8 cellular contexts compared by ENCODE assay signal in the genomic region with DNA sequence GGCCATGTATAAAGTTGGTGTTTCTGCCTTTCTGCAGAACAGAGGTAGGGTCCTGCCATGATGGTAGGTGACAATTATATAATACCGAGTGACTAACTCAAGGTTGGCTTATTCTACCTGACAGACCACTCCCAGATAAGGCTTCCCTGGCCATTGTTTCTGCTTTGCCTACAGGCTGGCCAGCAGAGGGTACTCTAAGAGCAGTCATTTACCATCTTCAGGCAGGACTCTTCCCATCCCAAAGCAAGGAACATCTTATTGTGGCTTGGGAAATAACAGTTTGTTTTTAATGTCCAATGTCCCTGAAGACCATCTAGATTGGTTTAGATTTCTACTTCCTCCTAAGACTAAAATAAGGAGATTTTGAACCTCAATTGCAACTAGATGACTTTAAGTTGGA.
DNase-seq lines count a peak whose midpoint lies in the region; ATAC-seq, FAIRE-seq and TF ChIP-seq lines count a peak whose summit lies in the region.

No MANE protein-coding gene starts in this region.

- H3K9me3 ChIP-seq in BE2C, result no peaks in the 10 kb centered on the region

- ATAC-seq in GM19328 (IDR thresholded peaks at IDR 0.05; ENCODE audit: unreplicated experiment) (no peak), GM18868 (IDR thresholded peaks at IDR 0.05; ENCODE audit: unreplicated experiment) (no peak), HG02938 (IDR thresholded peaks at IDR 0.05; ENCODE audit: unreplicated experiment) (no peak)

- TF ChIP-seq POLR2A in H54 (IDR thresholded peaks at IDR 0.05; ENCODE audit: low read depth, low read length), result no peak

- peaks cover 94% of the 10 kb centered on the region for H3K27me3 ChIP-seq in BE2C

- peak; percentile 54 for TF ChIP-seq CTCF in BE2C (IDR thresholded peaks at IDR 0.05; ENCODE audit: low read depth, low read length)

- H3K4me3 ChIP-seq in BE2C (ENCODE audit: low read depth, low read length), result no peak overlapping the region

- FAIRE-seq in H54 (lab: Jason Lieb, UNC), result peak; percentile 87

- peak; percentile 14 for DNase-seq in BE2C
- DNase-seq in H54 (ENCODE audit: insufficient read length, low spot score), result no peak
- peak; percentile 34 for DNase-seq in RKO (ENCODE audit: low spot score)
- DNase-seq in iPS DF 19.7 (ENCODE audit: low read depth, low spot score), result peak; percentile 25
- DNase-seq in NCI-H1694 (lab: John Stamatoyannopoulos, UW), result no peak

- H3K36me3 ChIP-seq in BE2C, result no peaks in the 10 kb centered on the region

- H3K4me1 ChIP-seq in BE2C, result no peaks in the 10 kb centered on the region

Comparison
In these comparisons a context has a peak if more than half of its experiments do, and no peak if none do; other contexts are left out.
1. DNase-seq: peak in BE2C (single experiment), RKO (single experiment) and iPS DF 19.7 (single experiment); none in H54 (single experiment) and NCI-H1694 (single experiment).